In the genomic region with DNA sequence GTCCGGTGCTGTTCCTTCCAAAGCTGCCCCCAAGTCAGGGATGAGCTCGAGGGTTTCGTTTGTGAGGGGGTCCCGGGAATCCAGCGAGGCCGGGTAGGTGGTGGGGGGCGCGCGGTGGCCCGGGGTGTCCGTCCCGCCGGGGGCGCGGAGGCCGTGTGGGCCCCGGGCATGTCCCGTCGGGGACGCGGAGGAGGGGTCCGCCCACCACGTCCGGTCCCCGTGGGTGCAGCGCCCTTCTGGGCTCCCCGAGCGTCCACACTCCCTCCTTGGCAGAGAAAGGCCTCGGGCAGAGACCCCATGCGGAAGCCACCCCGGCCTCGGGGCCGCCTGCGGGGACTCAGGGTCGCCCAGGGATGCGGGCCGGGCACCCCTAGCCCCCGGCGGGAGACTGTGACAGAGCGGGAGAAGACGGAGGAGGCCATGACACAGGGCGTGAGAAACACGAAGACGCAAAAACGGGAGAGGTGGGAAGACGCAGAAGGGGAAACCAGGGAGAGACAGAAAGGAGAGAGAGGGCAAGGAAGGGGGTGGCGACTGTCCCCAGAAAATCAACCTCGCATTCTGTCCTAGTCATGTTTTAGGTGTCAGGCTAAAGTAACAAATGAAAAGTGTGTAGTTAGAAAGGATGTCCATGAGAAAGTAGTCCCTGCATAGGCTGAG, we compare ENCODE assay signal across 8 cellular contexts. TPM values are rescaled to one million over a fixed set of nuclear protein-coding genes. Genes with fewer than 3 reads are reported as not detected.
A peak's percentile ranks its signal among the peaks of the same experiment; 100 is the strongest.
DNase-seq lines count a peak whose midpoint lies in the region; ATAC-seq and TF ChIP-seq lines count a peak whose summit lies in the region.

No MANE protein-coding gene starts in this region.

- H3K4me3 Mint-ChIP-seq in activated CD4-positive, alpha-beta T cell treated with anti-CD3 and anti-CD28 coated beads for 36 hours = peak overlapping the region; percentile 83

- ATAC-seq in HG02571 (IDR thresholded peaks at IDR 0.05; ENCODE audit: unreplicated experiment) (peak; percentile 51), lung (ENCODE audit: insufficient read depth, low FRiP score) (peak; percentile 62)
- ATAC-seq in activated CD4-positive, alpha-beta T cell treated with anti-CD3 and anti-CD28 coated beads for 36 hours = peak; percentile 56

- 0 to 1% methylated on average over 20 to 48 of the region's 48 CpGs for WGBS in lung, 2 donors

- peaks cover 21% of the 10 kb centered on the region for H3K4me1 Mint-ChIP-seq in activated CD4-positive, alpha-beta T cell treated with anti-CD3 and anti-CD28 coated beads for 36 hours

- no peak for TF ChIP-seq CTCF in lung (IDR thresholded peaks at IDR 0.05; ENCODE audit: control extremely low read depth, extremely low read depth)

- peaks cover 3% of the 10 kb centered on the region in 2 donors for H3K36me3 ChIP-seq in lung (ENCODE audit: control insufficient read depth in 2 of 2, insufficient read depth in 2 of 2, low read length in 2 of 2)

- H3K4me1 ChIP-seq in lung (ENCODE audit: control insufficient read depth in 2 of 2, insufficient read depth in 2 of 2, low read length in 2 of 2) = peaks cover 0 to 3% of the 10 kb centered on the region in 2 donors

- H3K27me3 ChIP-seq in lung (ENCODE audit: control insufficient read depth, insufficient read depth) = no peaks in the 10 kb centered on the region

- peak; percentile 80 for DNase-seq in NCI-H1092 treated with DMSO at 0.1 percent for 48 hours (lab: John Stamatoyannopoulos, UW)
- DNase-seq in activated CD4-positive, alpha-beta T cell treated with anti-CD3 and anti-CD28 coated beads for 36 hours = peak; percentile 82
- DNase-seq in dermis blood vessel endothelial cell = peak; percentile 62
- DNase-seq in lung (ENCODE audit: low spot score) = peak; percentile 62
- DNase-seq in stimulated activated CD4-positive, alpha-beta T cell treated with anti-CD3 and anti-CD28 coated beads, TNF-alpha, amount 100 ng/mL, for 4 hours (ENCODE audit: low read depth in 3 of 3) = peak; percentile 51 to 63 (median 59)
- no peak for DNase-seq in SKM-1 (lab: John Stamatoyannopoulos, UW; ENCODE audit: unreplicated experiment)

- peak overlapping the region; percentile 91 to 93 for H3K27ac ChIP-seq in lung (ENCODE audit: low read depth in 1 of 2, low read length in 1 of 2)

- POLR2A ChIA-PET in activated CD4-positive, alpha-beta T cell treated with anti-CD3 and anti-CD28 coated beads for 36 hours (lab: Charles Lee) = interaction anchor here (0.6 to 1.3 kb wide), 3 partner anchors 20 to 1629 kb away, joined by 4 to 11 read pairs (median 7); a partner anchor contains a TSS

- peaks cover 48% of the 10 kb centered on the region for H3K36me3 Mint-ChIP-seq in activated CD4-positive, alpha-beta T cell treated with anti-CD3 and anti-CD28 coated beads for 36 hours (ENCODE audit: low read depth)

- H3K27ac Mint-ChIP-seq in activated CD4-positive, alpha-beta T cell treated with anti-CD3 and anti-CD28 coated beads for 36 hours = peak overlapping the region; percentile 99

- peak; percentile 9 for TF ChIP-seq POLR2A in GM15510 (IDR thresholded peaks at IDR 0.05; ENCODE audit: borderline replicate concordance, extremely low read depth, insufficient read length)

- no peaks in the 10 kb centered on the region for H3K27me3 Mint-ChIP-seq in activated CD4-positive, alpha-beta T cell treated with anti-CD3 and anti-CD28 coated beads for 36 hours

- peaks cover 9% of the 10 kb centered on the region for H3K9me3 Mint-ChIP-seq in activated CD4-positive, alpha-beta T cell treated with anti-CD3 and anti-CD28 coated beads for 36 hours (ENCODE audit: low read depth)

- H3K4me3 ChIP-seq in lung = peak overlapping the region; percentile 93

- intact Hi-C loops in activated CD4-positive, alpha-beta T cell treated with anti-CD3 and anti-CD28 coated beads for 36 hours (cut with DNase I, micrococcal nuclease) = loop anchor here (1.0 to 5.0 kb wide), 17 partner anchors 21 to 1931 kb away; a partner anchor contains a TSS

- H3K9me3 ChIP-seq in lung (ENCODE audit: control insufficient read depth in 2 of 2, insufficient read depth in 1 of 2, low read length in 1 of 2) = peaks cover 0 to 3% of the 10 kb centered on the region in 2 donors

- CTCF ChIA-PET in activated CD4-positive, alpha-beta T cell treated with anti-CD3 and anti-CD28 coated beads for 36 hours (lab: Charles Lee) = interaction anchor here (0.7 to 5.2 kb wide), 6 partner anchors 9 to 61 kb away, joined by 3 to 31 read pairs (median 6); a partner anchor contains a TSS

RNA-seq across cellular contexts. Expression of a gene that starts 0.7 kb away (rescaled TPM):
- under 1 TPM; 0.43 to 0.95 TPM for total RNA-seq in activated CD4-positive, alpha-beta T cell treated with anti-CD3 and anti-CD28 coated beads for 36 hours
- total RNA-seq in dermis blood vessel endothelial cell = 3.5 and 3.9 TPM in 2 replicates
- total RNA-seq in lung = 1 to 10 TPM; 1.7 to 2.8 TPM
- under 1 TPM; 0.55 to 0.70 TPM for polyA plus RNA-seq in lung

RNA-seq across cellular contexts. Expression of a gene that starts 20.5 kb away (rescaled TPM):
- total RNA-seq in activated CD4-positive, alpha-beta T cell treated with anti-CD3 and anti-CD28 coated beads for 36 hours = 10 to 100 TPM in 1 of 2 experiments, 1 to 10 TPM in 1; 9.6 to 10.5 TPM
- total RNA-seq in dermis blood vessel endothelial cell = 8.7 and 8.8 TPM in 2 replicates
- total RNA-seq in lung = 10 to 100 TPM; 12.7 to 14.6 TPM
- polyA plus RNA-seq in lung = 1 to 10 TPM; 3.0 to 4.1 TPM

RNA-seq across cellular contexts. Expression of a gene that starts 36.3 kb away (rescaled TPM):
- total RNA-seq in activated CD4-positive, alpha-beta T cell treated with anti-CD3 and anti-CD28 coated beads for 36 hours = 1 to 10 TPM; 4.4 to 4.8 TPM
- total RNA-seq in dermis blood vessel endothelial cell = 7.7 and 13.3 TPM in 2 replicates
- total RNA-seq in lung = 1 to 10 TPM; 5.5 to 5.9 TPM
- 1 to 10 TPM; 2.0 to 3.4 TPM for polyA plus RNA-seq in lung
